Comparison of ENCODE assay signal across 8 cellular contexts in genomic region chr11:65225284-65226102, GRCh38. TPM values are rescaled to one million over a fixed set of nuclear protein-coding genes. Genes with fewer than 3 reads are reported as not detected.
DNase-seq lines count a peak whose midpoint lies in the region; ATAC-seq and TF ChIP-seq lines count a peak whose summit lies in the region.

No MANE protein-coding gene starts in this region.

- no peaks in the 10 kb centered on the region for H3K36me3 ChIP-seq in OCI-LY3 (replicated peaks; ENCODE audit: low read depth, low read length)

- H3K27me3 Mint-ChIP-seq in osteocyte (ENCODE audit: unreplicated experiment), result no peaks in the 10 kb centered on the region
- H3K27me3 Mint-ChIP-seq in type B pancreatic cell, result peaks cover 7% of the 10 kb centered on the region

- H3K4me3 ChIP-seq in OCI-LY3 (ENCODE audit: low read length), result peak overlapping the region; percentile 88

- TF ChIP-seq CTCF in GM12872 (IDR thresholded peaks at IDR 0.05; ENCODE audit: insufficient read depth, low read depth, low read length) (peak; percentile 60), OCI-LY3 (IDR thresholded peaks at IDR 0.05; ENCODE audit: low read depth, low read length) (peak; percentile 86), osteocyte (IDR thresholded peaks at IDR 0.05) (peak; percentile 61), type B pancreatic cell (conservative IDR thresholded peaks at IDR 0.05) (peak; percentile 61)

- peak overlapping the region; percentile 71 for H3K9ac ChIP-seq in OCI-LY3 (ENCODE audit: low read length)

- no peaks in the 10 kb centered on the region for H3K27me3 ChIP-seq in OCI-LY3 (ENCODE audit: low read depth, low read length)

- H3K36me3 Mint-ChIP-seq in osteocyte (ENCODE audit: unreplicated experiment), result no peaks in the 10 kb centered on the region
- peaks cover 4% of the 10 kb centered on the region for H3K36me3 Mint-ChIP-seq in type B pancreatic cell

- H3K27ac Mint-ChIP-seq in osteocyte (ENCODE audit: unreplicated experiment), result peak overlapping the region; percentile 47
- peak overlapping the region; percentile 9 for H3K27ac Mint-ChIP-seq in type B pancreatic cell

- H3K4me1 ChIP-seq in OCI-LY3 (ENCODE audit: low read length), result peaks cover 10% of the 10 kb centered on the region

- no peaks in the 10 kb centered on the region for H4K20me1 ChIP-seq in OCI-LY3 (ENCODE audit: insufficient read depth, low read length)

- ATAC-seq in GM18519 (IDR thresholded peaks at IDR 0.05; ENCODE audit: low FRiP score, unreplicated experiment), result no peak

- peak overlapping the region; percentile 95 for H2AFZ ChIP-seq in OCI-LY3 (ENCODE audit: low read depth, low read length)

- H3K9me3 Mint-ChIP-seq in osteocyte (ENCODE audit: unreplicated experiment), result no peaks in the 10 kb centered on the region
- no peaks in the 10 kb centered on the region for H3K9me3 Mint-ChIP-seq in type B pancreatic cell

- peak; percentile 68 for DNase-seq in activated naive CD4-positive, alpha-beta T cell treated with Interleukin-2 at 50 U/mL for 16 hours
- DNase-seq in glomerular visceral epithelial cell (ENCODE audit: extremely low spot score) (peak; percentile 48), osteocyte (ENCODE audit: extremely low spot score, unreplicated experiment) (no peak), type B pancreatic cell (ENCODE audit: extremely low spot score, unreplicated experiment) (no peak), NCI-H446 treated with DMSO at 0.1 percent for 48 hours (lab: John Stamatoyannopoulos, UW) (no peak)

- no peaks in the 10 kb centered on the region for H3K9me3 ChIP-seq in OCI-LY3 (ENCODE audit: insufficient read depth, low read length)

- H3K4me1 Mint-ChIP-seq in osteocyte (ENCODE audit: unreplicated experiment) (peaks cover 15% of the 10 kb centered on the region), type B pancreatic cell (ENCODE audit: unreplicated experiment) (no peaks in the 10 kb centered on the region)

- H3K4me2 ChIP-seq in OCI-LY3 (ENCODE audit: low read length), result peak overlapping the region; percentile 96

- no peaks in the 10 kb centered on the region for H3K79me2 ChIP-seq in OCI-LY3 (ENCODE audit: low read length)

- H3K27ac ChIP-seq in OCI-LY3 (ENCODE audit: low read length), result no peak overlapping the region

- H3K4me3 Mint-ChIP-seq in osteocyte (ENCODE audit: unreplicated experiment) (peak overlapping the region; percentile 75), type B pancreatic cell (peak overlapping the region; percentile 80)

RNA-seq across cellular contexts. Expression of gene POLA2, which starts 36.3 kb away (rescaled TPM):
- total RNA-seq in osteocyte (5.9 and 9.3 TPM in 2 replicates), type B pancreatic cell (ENCODE audit: low replicate concordance) (18.4 and 32.4 TPM in 2 replicates)

RNA-seq across cellular contexts. Expression of gene CAPN1, which starts 43.8 kb away (rescaled TPM):
- 154 and 155 TPM in 2 replicates for total RNA-seq in osteocyte
- total RNA-seq in type B pancreatic cell (ENCODE audit: low replicate concordance), result 225 and 505 TPM in 2 replicates

RNA-seq across cellular contexts. Expression of gene SPDYC, which starts 55.5 kb away (rescaled TPM):
- total RNA-seq in osteocyte (not detected in 2 replicates), type B pancreatic cell (ENCODE audit: low replicate concordance) (not detected in 2 replicates)

Comparison
In these comparisons a context has a peak if more than half of its experiments do, and no peak if none do; other contexts are left out.
1. DNase-seq: peak in activated naive CD4-positive, alpha-beta T cell treated with Interleukin-2 at 50 U/mL for 16 hours (single experiment) and glomerular visceral epithelial cell (single experiment); none in osteocyte (single experiment), type B pancreatic cell (single experiment) and NCI-H446 treated with DMSO at 0.1 percent for 48 hours (single experiment).
2. Peak in every context shown above with its lines, with median percentiles within 50 percentile points of each other: CTCF ChIP-seq.